Comparison of ENCODE assay signal across 1 cellular context in the genomic region with DNA sequence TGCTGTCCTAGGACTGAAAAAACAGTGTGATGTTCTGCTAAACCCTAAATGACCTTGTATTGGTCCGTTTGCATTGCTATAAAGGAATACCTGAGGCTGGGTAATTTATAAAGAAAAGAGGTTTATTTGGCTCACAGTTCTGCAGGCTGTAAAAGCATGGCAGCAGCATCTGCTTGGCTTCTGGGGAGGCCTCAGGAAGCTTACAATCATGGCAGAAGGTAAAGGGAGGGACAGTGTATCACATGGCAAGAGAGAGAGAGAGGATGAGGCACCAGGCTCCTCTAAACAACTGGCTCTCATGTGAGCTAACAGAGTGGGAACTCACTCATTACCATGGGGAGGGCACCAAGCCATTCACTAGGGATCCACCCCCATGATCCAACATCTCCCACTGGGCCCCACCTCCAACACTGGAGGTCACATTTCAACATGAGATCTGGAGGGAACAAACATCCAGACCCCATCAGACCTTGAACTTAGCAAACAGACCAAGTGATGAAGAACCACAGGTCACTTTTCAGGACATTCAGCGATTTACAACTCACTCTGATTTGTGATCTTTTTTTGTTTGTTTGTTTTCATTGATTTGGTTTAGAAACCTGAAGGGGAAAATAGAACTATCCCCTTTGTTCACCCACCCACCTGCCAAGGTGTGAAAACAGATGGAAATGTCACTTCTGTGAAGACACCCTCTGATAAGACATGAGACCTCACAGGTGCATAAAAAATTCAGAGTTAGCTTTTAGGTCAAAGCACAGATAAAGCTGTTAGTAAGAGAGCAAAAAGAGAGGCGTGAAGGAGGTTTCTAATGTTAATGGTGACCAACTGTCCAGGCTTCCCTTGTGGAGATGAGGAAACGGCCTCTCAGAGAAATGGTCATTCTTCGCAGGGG.
TF ChIP-seq lines count a peak whose summit lies in the region.

No MANE protein-coding gene starts in this region.

TF ChIP-seq in HepG2, 621 proteins besides CTCF, POLR2A, EP300 and RAD21 (continued from another document and continues in another):
- TF ChIP-seq, protein P1, sequence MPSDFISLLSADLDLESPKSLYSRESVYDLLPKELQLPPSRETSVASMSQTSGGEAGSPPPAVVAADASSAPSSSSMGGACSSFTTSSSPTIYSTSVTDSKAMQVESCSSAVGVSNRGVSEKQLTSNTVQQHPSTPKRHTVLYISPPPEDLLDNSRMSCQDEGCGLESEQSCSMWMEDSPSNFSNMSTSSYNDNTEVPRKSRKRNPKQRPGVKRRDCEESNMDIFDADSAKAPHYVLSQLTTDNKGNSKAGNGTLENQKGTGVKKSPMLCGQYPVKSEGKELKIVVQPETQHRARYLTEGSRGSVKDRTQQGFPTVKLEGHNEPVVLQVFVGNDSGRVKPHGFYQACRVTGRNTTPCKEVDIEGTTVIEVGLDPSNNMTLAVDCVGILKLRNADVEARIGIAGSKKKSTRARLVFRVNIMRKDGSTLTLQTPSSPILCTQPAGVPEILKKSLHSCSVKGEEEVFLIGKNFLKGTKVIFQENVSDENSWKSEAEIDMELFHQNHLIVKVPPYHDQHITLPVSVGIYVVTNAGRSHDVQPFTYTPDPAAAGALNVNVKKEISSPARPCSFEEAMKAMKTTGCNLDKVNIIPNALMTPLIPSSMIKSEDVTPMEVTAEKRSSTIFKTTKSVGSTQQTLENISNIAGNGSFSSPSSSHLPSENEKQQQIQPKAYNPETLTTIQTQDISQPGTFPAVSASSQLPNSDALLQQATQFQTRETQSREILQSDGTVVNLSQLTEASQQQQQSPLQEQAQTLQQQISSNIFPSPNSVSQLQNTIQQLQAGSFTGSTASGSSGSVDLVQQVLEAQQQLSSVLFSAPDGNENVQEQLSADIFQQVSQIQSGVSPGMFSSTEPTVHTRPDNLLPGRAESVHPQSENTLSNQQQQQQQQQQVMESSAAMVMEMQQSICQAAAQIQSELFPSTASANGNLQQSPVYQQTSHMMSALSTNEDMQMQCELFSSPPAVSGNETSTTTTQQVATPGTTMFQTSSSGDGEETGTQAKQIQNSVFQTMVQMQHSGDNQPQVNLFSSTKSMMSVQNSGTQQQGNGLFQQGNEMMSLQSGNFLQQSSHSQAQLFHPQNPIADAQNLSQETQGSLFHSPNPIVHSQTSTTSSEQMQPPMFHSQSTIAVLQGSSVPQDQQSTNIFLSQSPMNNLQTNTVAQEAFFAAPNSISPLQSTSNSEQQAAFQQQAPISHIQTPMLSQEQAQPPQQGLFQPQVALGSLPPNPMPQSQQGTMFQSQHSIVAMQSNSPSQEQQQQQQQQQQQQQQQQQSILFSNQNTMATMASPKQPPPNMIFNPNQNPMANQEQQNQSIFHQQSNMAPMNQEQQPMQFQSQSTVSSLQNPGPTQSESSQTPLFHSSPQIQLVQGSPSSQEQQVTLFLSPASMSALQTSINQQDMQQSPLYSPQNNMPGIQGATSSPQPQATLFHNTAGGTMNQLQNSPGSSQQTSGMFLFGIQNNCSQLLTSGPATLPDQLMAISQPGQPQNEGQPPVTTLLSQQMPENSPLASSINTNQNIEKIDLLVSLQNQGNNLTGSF (CRISPR knock-in tag; IDR thresholded peaks at IDR 0.05) = no peak
- TF ChIP-seq CENPX (CRISPR knock-in tag; IDR thresholded peaks at IDR 0.05) = no peak
- no peak for TF ChIP-seq ZNF615 (CRISPR knock-in tag; IDR thresholded peaks at IDR 0.05; ENCODE audit: borderline replicate concordance)
- TF ChIP-seq ZNF607 (CRISPR knock-in tag; IDR thresholded peaks at IDR 0.05; ENCODE audit: borderline replicate concordance) = peak; percentile 80; the same call in 1 of the 2 replicates
- TF ChIP-seq, protein P2, sequence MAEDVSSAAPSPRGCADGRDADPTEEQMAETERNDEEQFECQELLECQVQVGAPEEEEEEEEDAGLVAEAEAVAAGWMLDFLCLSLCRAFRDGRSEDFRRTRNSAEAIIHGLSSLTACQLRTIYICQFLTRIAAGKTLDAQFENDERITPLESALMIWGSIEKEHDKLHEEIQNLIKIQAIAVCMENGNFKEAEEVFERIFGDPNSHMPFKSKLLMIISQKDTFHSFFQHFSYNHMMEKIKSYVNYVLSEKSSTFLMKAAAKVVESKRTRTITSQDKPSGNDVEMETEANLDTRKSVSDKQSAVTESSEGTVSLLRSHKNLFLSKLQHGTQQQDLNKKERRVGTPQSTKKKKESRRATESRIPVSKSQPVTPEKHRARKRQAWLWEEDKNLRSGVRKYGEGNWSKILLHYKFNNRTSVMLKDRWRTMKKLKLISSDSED (CRISPR knock-in tag; IDR thresholded peaks at IDR 0.05) = no peak
- no peak for TF ChIP-seq HNRNPH1 (optimal IDR thresholded peaks at IDR 0.05; ENCODE audit: low read depth, low read length)
- TF ChIP-seq SALL1 (CRISPR knock-in tag; IDR thresholded peaks at IDR 0.05) = peak; percentile 92
- TF ChIP-seq NPAS2 (CRISPR knock-in tag; IDR thresholded peaks at IDR 0.05; ENCODE audit: borderline replicate concordance) = no peak
- no peak for TF ChIP-seq MTA3 (CRISPR knock-in tag; IDR thresholded peaks at IDR 0.05)
- no peak for TF ChIP-seq NFE2L1 (CRISPR knock-in tag; IDR thresholded peaks at IDR 0.05; ENCODE audit: borderline replicate concordance)
- TF ChIP-seq TEAD2 (CRISPR knock-in tag; IDR thresholded peaks at IDR 0.05) = no peak
- TF ChIP-seq, protein P3, sequence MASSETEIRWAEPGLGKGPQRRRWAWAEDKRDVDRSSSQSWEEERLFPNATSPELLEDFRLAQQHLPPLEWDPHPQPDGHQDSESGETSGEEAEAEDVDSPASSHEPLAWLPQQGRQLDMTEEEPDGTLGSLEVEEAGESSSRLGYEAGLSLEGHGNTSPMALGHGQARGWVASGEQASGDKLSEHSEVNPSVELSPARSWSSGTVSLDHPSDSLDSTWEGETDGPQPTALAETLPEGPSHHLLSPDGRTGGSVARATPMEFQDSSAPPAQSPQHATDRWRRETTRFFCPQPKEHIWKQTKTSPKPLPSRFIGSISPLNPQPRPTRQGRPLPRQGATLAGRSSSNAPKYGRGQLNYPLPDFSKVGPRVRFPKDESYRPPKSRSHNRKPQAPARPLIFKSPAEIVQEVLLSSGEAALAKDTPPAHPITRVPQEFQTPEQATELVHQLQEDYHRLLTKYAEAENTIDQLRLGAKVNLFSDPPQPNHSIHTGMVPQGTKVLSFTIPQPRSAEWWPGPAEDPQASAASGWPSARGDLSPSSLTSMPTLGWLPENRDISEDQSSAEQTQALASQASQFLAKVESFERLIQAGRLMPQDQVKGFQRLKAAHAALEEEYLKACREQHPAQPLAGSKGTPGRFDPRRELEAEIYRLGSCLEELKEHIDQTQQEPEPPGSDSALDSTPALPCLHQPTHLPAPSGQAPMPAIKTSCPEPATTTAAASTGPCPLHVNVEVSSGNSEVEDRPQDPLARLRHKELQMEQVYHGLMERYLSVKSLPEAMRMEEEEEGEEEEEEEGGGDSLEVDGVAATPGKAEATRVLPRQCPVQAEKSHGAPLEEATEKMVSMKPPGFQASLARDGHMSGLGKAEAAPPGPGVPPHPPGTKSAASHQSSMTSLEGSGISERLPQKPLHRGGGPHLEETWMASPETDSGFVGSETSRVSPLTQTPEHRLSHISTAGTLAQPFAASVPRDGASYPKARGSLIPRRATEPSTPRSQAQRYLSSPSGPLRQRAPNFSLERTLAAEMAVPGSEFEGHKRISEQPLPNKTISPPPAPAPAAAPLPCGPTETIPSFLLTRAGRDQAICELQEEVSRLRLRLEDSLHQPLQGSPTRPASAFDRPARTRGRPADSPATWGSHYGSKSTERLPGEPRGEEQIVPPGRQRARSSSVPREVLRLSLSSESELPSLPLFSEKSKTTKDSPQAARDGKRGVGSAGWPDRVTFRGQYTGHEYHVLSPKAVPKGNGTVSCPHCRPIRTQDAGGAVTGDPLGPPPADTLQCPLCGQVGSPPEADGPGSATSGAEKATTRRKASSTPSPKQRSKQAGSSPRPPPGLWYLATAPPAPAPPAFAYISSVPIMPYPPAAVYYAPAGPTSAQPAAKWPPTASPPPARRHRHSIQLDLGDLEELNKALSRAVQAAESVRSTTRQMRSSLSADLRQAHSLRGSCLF (CRISPR knock-in tag; IDR thresholded peaks at IDR 0.05; ENCODE audit: borderline replicate concordance) = no peak
- TF ChIP-seq ZNF772 (CRISPR knock-in tag; IDR thresholded peaks at IDR 0.05) = 0 out of 2 replicates have a peak, but pooled peaks have one; percentile 26
- peak; percentile 73 for TF ChIP-seq ERF (CRISPR knock-in tag; IDR thresholded peaks at IDR 0.05)
- TF ChIP-seq, protein P4, sequence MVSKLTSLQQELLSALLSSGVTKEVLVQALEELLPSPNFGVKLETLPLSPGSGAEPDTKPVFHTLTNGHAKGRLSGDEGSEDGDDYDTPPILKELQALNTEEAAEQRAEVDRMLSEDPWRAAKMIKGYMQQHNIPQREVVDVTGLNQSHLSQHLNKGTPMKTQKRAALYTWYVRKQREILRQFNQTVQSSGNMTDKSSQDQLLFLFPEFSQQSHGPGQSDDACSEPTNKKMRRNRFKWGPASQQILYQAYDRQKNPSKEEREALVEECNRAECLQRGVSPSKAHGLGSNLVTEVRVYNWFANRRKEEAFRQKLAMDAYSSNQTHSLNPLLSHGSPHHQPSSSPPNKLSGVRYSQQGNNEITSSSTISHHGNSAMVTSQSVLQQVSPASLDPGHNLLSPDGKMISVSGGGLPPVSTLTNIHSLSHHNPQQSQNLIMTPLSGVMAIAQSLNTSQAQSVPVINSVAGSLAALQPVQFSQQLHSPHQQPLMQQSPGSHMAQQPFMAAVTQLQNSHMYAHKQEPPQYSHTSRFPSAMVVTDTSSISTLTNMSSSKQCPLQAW (CRISPR knock-in tag; IDR thresholded peaks at IDR 0.05) = peak; percentile 58
- TF ChIP-seq, protein P5, sequence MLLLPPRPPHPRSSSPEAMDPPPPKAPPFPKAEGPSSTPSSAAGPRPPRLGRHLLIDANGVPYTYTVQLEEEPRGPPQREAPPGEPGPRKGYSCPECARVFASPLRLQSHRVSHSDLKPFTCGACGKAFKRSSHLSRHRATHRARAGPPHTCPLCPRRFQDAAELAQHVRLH (CRISPR knock-in tag; IDR thresholded peaks at IDR 0.05; ENCODE audit: borderline replicate concordance, low read depth) = 0 out of 2 replicates have a peak, but pooled peaks have one; percentile 39
- TF ChIP-seq NFYB (CRISPR knock-in tag; IDR thresholded peaks at IDR 0.05) = no peak
- no peak for TF ChIP-seq SRY (CRISPR knock-in tag; IDR thresholded peaks at IDR 0.05)
- TF ChIP-seq ZNF468 (CRISPR knock-in tag; IDR thresholded peaks at IDR 0.05) = no peak
- TF ChIP-seq, protein P6, sequence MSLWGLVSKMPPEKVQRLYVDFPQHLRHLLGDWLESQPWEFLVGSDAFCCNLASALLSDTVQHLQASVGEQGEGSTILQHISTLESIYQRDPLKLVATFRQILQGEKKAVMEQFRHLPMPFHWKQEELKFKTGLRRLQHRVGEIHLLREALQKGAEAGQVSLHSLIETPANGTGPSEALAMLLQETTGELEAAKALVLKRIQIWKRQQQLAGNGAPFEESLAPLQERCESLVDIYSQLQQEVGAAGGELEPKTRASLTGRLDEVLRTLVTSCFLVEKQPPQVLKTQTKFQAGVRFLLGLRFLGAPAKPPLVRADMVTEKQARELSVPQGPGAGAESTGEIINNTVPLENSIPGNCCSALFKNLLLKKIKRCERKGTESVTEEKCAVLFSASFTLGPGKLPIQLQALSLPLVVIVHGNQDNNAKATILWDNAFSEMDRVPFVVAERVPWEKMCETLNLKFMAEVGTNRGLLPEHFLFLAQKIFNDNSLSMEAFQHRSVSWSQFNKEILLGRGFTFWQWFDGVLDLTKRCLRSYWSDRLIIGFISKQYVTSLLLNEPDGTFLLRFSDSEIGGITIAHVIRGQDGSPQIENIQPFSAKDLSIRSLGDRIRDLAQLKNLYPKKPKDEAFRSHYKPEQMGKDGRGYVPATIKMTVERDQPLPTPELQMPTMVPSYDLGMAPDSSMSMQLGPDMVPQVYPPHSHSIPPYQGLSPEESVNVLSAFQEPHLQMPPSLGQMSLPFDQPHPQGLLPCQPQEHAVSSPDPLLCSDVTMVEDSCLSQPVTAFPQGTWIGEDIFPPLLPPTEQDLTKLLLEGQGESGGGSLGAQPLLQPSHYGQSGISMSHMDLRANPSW (CRISPR knock-in tag; IDR thresholded peaks at IDR 0.05; ENCODE audit: borderline replicate concordance) = no peak
- TF ChIP-seq ZFP36 (IDR thresholded peaks at IDR 0.05; ENCODE audit: borderline replicate concordance, low read depth, low read length, partially characterized antibody) = no peak
- TF ChIP-seq ZNF335 (CRISPR knock-in tag; IDR thresholded peaks at IDR 0.05) = no peak
- no peak for TF ChIP-seq MAFG (CRISPR knock-in tag; IDR thresholded peaks at IDR 0.05)
- no peak for TF ChIP-seq ZZZ3 (CRISPR knock-in tag; IDR thresholded peaks at IDR 0.05; ENCODE audit: borderline replicate concordance)
- peak; percentile 73 for TF ChIP-seq POGZ (CRISPR knock-in tag; IDR thresholded peaks at IDR 0.05)
- TF ChIP-seq, protein P7, sequence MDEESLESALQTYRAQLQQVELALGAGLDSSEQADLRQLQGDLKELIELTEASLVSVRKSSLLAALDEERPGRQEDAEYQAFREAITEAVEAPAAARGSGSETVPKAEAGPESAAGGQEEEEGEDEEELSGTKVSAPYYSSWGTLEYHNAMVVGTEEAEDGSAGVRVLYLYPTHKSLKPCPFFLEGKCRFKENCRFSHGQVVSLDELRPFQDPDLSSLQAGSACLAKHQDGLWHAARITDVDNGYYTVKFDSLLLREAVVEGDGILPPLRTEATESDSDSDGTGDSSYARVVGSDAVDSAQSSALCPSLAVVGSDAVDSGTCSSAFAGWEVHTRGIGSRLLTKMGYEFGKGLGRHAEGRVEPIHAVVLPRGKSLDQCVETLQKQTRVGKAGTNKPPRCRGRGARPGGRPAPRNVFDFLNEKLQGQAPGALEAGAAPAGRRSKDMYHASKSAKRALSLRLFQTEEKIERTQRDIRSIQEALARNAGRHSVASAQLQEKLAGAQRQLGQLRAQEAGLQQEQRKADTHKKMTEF (CRISPR knock-in tag; IDR thresholded peaks at IDR 0.05) = peak; percentile 93
- TF ChIP-seq ZNF616 (CRISPR knock-in tag; IDR thresholded peaks at IDR 0.05; ENCODE audit: low read depth) = 0 out of 2 replicates have a peak, but pooled peaks have one; percentile 47
- TF ChIP-seq, protein P8, sequence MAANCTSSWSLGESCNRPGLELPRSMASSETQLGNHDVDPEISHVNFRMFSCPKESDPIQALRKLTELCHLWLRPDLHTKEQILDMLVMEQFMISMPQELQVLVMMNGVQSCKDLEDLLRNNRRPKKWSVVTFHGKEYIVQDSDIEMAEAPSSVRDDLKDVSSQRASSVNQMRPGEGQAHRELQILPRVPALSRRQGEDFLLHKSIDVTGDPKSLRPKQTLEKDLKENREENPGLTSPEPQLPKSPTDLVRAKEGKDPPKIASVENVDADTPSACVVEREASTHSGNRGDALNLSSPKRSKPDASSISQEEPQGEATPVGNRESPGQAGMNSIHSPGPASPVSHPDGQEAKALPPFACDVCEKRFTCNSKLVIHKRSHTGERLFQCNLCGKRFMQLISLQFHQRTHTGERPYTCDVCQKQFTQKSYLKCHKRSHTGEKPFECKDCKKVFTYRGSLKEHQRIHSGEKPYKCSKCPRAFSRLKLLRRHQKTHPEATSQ (CRISPR knock-in tag; IDR thresholded peaks at IDR 0.05; ENCODE audit: borderline replicate concordance) = no peak
- no peak for TF ChIP-seq ZNF317 (CRISPR knock-in tag; IDR thresholded peaks at IDR 0.05)
- no peak for TF ChIP-seq ATF1 (CRISPR knock-in tag; IDR thresholded peaks at IDR 0.05)
- TF ChIP-seq IRF2 (CRISPR knock-in tag; IDR thresholded peaks at IDR 0.05) = peak; percentile 74; the same call in 1 of the 2 replicates
- TF ChIP-seq MTA1 (CRISPR knock-in tag; IDR thresholded peaks at IDR 0.05; ENCODE audit: borderline replicate concordance) = no peak
- no peak for TF ChIP-seq ZNF780A (CRISPR knock-in tag; IDR thresholded peaks at IDR 0.05)
- no peak for TF ChIP-seq SYNCRIP (IDR thresholded peaks at IDR 0.05; ENCODE audit: insufficient read depth, low read depth, low read length)
- TF ChIP-seq KLF9 (CRISPR knock-in tag; IDR thresholded peaks at IDR 0.05; ENCODE audit: low read depth) = no peak
- TF ChIP-seq HOXD1 (CRISPR knock-in tag; IDR thresholded peaks at IDR 0.05) = no peak
